8 cellular contexts compared by ENCODE assay signal in the genomic region with DNA sequence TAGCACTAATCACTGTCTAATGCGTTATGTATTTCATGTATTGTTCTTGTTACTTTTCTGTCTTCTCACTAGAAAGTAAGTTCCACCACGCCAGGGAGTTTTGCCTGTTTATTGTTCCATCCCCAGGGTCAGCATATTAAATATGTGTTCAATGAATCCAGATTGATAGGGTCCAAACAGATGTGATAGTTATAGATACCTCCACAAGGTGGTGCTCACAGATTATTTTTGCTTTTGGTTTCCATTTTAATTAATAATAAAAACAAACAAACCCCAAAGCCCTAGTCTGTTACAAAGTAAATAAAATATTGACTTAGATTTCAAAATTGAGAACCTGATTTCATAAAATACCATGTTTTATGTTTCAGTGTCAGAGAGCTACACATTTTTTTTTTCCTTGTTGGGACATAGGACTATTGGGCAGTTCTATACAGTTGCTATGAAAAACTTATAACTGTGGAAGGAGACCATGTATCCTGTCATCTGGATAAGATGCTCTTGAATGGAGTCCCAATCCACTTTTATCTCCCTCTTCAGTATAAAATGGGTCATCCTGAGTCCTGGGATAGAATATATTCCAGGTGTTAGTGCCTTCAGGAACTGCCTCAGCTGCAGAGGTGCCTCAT. TPM values are rescaled to one million over a fixed set of nuclear protein-coding genes. Genes with fewer than 3 reads are reported as not detected.
A peak's percentile ranks its signal among the peaks of the same experiment; 100 is the strongest.
DNase-seq lines count a peak whose midpoint lies in the region; ATAC-seq, FAIRE-seq and TF ChIP-seq lines count a peak whose summit lies in the region.

No MANE protein-coding gene starts in this region.

- H3K4me3 ChIP-seq in DND-41 (ENCODE audit: low read depth in 1 of 2, low read length in 2 of 2) (no peak overlapping the region), adrenal gland (no peak overlapping the region), Peyer's patch (no peak overlapping the region)

- 45 to 55% (median 50%) methylated on average over 2 of the region's 2 CpGs for WGBS in adrenal gland, 4 donors

- H3K79me2 ChIP-seq in DND-41 (ENCODE audit: insufficient read depth, low read length), result no peaks in the 10 kb centered on the region

- H3K36me3 ChIP-seq in DND-41 (ENCODE audit: insufficient read depth, low read length) (no peaks in the 10 kb centered on the region), adrenal gland (replicated peaks in 1 of 2) (no peaks in the 10 kb centered on the region), Peyer's patch (no peaks in the 10 kb centered on the region)

- no peaks in the 10 kb centered on the region for H3K27me3 ChIP-seq in DND-41 (ENCODE audit: insufficient read depth, low read length, poor library complexity)
- H3K27me3 ChIP-seq in adrenal gland, result no peaks in the 10 kb centered on the region
- H3K27me3 ChIP-seq in Peyer's patch, result no peaks in the 10 kb centered on the region

- H3K9me3 ChIP-seq in DND-41 (ENCODE audit: insufficient read depth, low read length, severe bottlenecking), result no peaks in the 10 kb centered on the region
- H3K9me3 ChIP-seq in adrenal gland (replicated peaks in 1 of 3), result no peaks in the 10 kb centered on the region
- H3K9me3 ChIP-seq in Peyer's patch, result no peaks in the 10 kb centered on the region

- FAIRE-seq in urothelium cell line (lab: Jason Lieb, UNC), result no peak

- peaks cover 22% of the 10 kb centered on the region for H3K4me1 ChIP-seq in DND-41 (ENCODE audit: insufficient read depth, low read length)
- H3K4me1 ChIP-seq in adrenal gland (replicated peaks in 1 of 2), result no peaks in the 10 kb centered on the region
- H3K4me1 ChIP-seq in Peyer's patch, result no peaks in the 10 kb centered on the region

- no peak overlapping the region for H2AFZ ChIP-seq in DND-41 (ENCODE audit: low read depth, low read length)

- ATAC-seq in DND-41 (ENCODE audit: insufficient read depth, low read depth) (peak; percentile 36; the same call in 2 of the 3 replicates), GM21423 (IDR thresholded peaks at IDR 0.05; ENCODE audit: unreplicated experiment) (peak; percentile 84)

- H3K27ac ChIP-seq in DND-41 (ENCODE audit: low read length) (0 out of 2 replicates have a peak overlapping the region, but pooled peaks have one; percentile 6), adrenal gland (no peak overlapping the region), Peyer's patch (no peak overlapping the region)

- DNase-seq in DND-41 (no peak), HPDE6-E6E7 (ENCODE audit: extremely low spot score) (peak; percentile 20), adrenal gland (no peak), urothelium cell line (ENCODE audit: low spot score) (peak; percentile 10), T1000 (lab: John Stamatoyannopoulos, UW) (no peak), Peyer's patch (no peak)
- DNase-seq in stimulated activated CD4-positive, alpha-beta T cell treated with anti-CD3 and anti-CD28 coated beads, Interleukin-1b, Interleukin-23, amount 100 ng/mL, for 48 hours, result no peak

- H3K4me2 ChIP-seq in DND-41 (ENCODE audit: insufficient read depth, low read length), result no peak overlapping the region

- no peaks in the 10 kb centered on the region for H4K20me1 ChIP-seq in DND-41 (ENCODE audit: insufficient read depth, low read length)

- intact Hi-C loops in adrenal gland (cut with DNase I), result no loop called here

- H3K9ac ChIP-seq in DND-41 (ENCODE audit: low read depth, low read length), result no peak overlapping the region

- TF ChIP-seq CTCF in DND-41 (IDR thresholded peaks at IDR 0.05; ENCODE audit: borderline replicate concordance, extremely low read depth, low read length, poor library complexity, severe bottlenecking) (peak; percentile 71), adrenal gland (IDR thresholded peaks at IDR 0.05) (peak; percentile 23 to 54 (median 34)), Peyer's patch (IDR thresholded peaks at IDR 0.05) (peak in 3 of 6 experiments; percentile 4 to 23 (median 21))

- TF ChIP-seq POLR2A in adrenal gland (IDR thresholded peaks at IDR 0.05) (no peak), Peyer's patch (IDR thresholded peaks at IDR 0.05) (no peak)

RNA-seq across cellular contexts. Expression of a gene that starts 12.4 kb away (rescaled TPM):
- total RNA-seq in adrenal gland, result not detected
- not detected for polyA plus RNA-seq in adrenal gland
- not detected for total RNA-seq in Peyer's patch

Comparison
In these comparisons a context has a peak if more than half of its experiments do, and no peak if none do; other contexts are left out.
1. DNase-seq: peak in HPDE6-E6E7 (single experiment) and urothelium cell line (single experiment); none in DND-41 (single experiment), adrenal gland (0 of 7), T1000 (single experiment), stimulated activated CD4-positive, alpha-beta T cell treated with anti-CD3 and anti-CD28 coated beads, Interleukin-1b, Interleukin-23, amount 100 ng/mL, for 48 hours (single experiment) and Peyer's patch (0 of 3).